ENCODE assay signal across 8 cellular contexts in the genomic region with DNA sequence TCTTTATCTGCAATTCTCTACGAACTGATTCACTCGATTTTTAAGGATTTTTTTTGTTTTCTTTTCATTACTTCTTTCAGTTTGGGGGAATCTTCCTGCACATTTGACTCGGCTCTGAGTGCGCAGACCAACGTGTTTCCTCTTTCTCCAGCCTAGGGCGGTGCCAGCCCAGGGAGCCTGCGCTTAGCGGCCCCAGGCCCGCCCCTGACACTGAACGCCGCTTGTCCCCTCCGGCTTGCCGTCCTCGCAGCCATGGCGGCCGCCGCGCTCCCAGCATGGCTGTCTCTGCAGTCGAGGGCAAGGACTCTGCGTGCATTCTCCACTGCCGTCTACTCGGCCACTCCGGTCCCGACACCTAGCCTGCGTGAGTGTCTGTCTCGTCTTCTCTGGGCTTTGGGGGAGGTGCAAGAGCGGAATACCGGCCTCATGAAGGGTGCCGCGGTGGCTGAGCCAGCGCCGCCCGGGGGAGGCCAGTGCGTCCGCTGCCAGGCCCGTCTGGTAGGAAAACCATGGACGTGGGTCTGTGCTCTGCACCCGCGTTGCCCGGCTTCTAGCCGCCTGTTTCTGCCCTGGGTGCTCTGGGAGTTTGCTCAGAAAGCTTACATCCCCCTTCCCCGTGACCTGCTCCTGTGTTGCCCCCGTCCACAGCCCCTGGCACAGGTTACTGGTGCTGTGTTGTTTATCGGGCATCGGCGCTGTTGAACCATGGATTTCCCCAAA. TPM values are rescaled to one million over a fixed set of nuclear protein-coding genes. Genes with fewer than 3 reads are reported as not detected.
A peak's percentile ranks its signal among the peaks of the same experiment; 100 is the strongest.
DNase-seq lines count a peak whose midpoint lies in the region; ATAC-seq and TF ChIP-seq lines count a peak whose summit lies in the region.

Gene MRPS35, plus strand, starts transcription at position 241 of the 720 bp plus-strand sequence. Its CDS starts 12 bp downstream, at position 253.

- H3K9me3 ChIP-seq in right atrium auricular region (no peaks in the 10 kb centered on the region), uterus (no peaks in the 10 kb centered on the region)

- H3K4me1 ChIP-seq in right atrium auricular region = peaks cover 0 to 27% of the 10 kb centered on the region in 2 donors
- H3K4me1 ChIP-seq in uterus = peaks cover 0 to 7% of the 10 kb centered on the region in 2 donors

- DNase-seq in NCI-H1694 (lab: John Stamatoyannopoulos, UW) (peak; percentile 85), T-helper 2 cell (peak; percentile 83 to 96 (median 87)), right atrium auricular region (ENCODE audit: low spot score) (peak; percentile 86), putamen (ENCODE audit: low spot score) (peak; percentile 91), uterus (peak; percentile 87 to 89)

- TF ChIP-seq CTCF in right atrium auricular region (IDR thresholded peaks at IDR 0.05) (peak in 1 of 2 donors; percentile 19), uterus (IDR thresholded peaks at IDR 0.05) (peak in 1 of 4 experiments; percentile 35)

- ATAC-seq in GM18498 (IDR thresholded peaks at IDR 0.05; ENCODE audit: unreplicated experiment) (peak; percentile 97), HG02870 (IDR thresholded peaks at IDR 0.05; ENCODE audit: unreplicated experiment) (peak; percentile 96)

- no peaks in the 10 kb centered on the region for H3K36me3 ChIP-seq in right atrium auricular region
- H3K36me3 ChIP-seq in uterus = no peaks in the 10 kb centered on the region

- peak; percentile 40 to 67 for TF ChIP-seq POLR2A in uterus (IDR thresholded peaks at IDR 0.05)

- H3K27me3 ChIP-seq in right atrium auricular region = no peaks in the 10 kb centered on the region
- H3K27me3 ChIP-seq in uterus = no peaks in the 10 kb centered on the region

- intact Hi-C loops in uterus (cut with DNase I; ENCODE audit: low total_unique reads) = no loop called here

- H3K4me3 ChIP-seq in right atrium auricular region (peak within 1 kb of the TSS; percentile 90 to 99), uterus (peak within 1 kb of the TSS; percentile 91 to 95)

- H3K27ac ChIP-seq in angular gyrus (ENCODE audit: low read depth, low read length) (peak within 1 kb of the TSS; percentile 81), right atrium auricular region (peak within 1 kb of the TSS; percentile 86 to 88), uterus (peak within 1 kb of the TSS; percentile 87 to 88)

RNA-seq across cellular contexts. Expression of gene MRPS35, which starts in this region (rescaled TPM):
- 10 to 100 TPM; 41.5 to 56.0 TPM for total RNA-seq in right atrium auricular region
- total RNA-seq in uterus = 10 to 100 TPM; 40.9 to 66.9 (median 55.9) TPM

Comparison
In these comparisons a context has a peak if more than half of its experiments do, and no peak if none do; other contexts are left out.
1. Peak in every context shown above with its lines: DNase-seq, ATAC-seq, H3K4me3 ChIP-seq and H3K27ac ChIP-seq.